In genomic region chr14:93160353-93160801, GRCh38 we compare ENCODE assay signal across 10 cellular contexts. TPM values are rescaled to one million over a fixed set of nuclear protein-coding genes. Genes with fewer than 3 reads are reported as not detected.
DNase-seq lines count a peak whose midpoint lies in the region; ATAC-seq and TF ChIP-seq lines count a peak whose summit lies in the region.
"Had no signal": no experiment of that assay in that cellular context is flagged by ENCODE, and none has a peak within 500 bp of the region (broad histone marks: within the 10 kb centered on the region; RNA-seq: fewer than 3 reads in every experiment).

No MANE protein-coding gene starts in this region.

- no peaks in the 10 kb centered on the region for H3K9me3 ChIP-seq in WERI-Rb-1 (ENCODE audit: severe bottlenecking)
- no peaks in the 10 kb centered on the region for H3K9me3 ChIP-seq in liver (ENCODE audit: control insufficient read depth in 4 of 4, low read length in 3 of 4)
- H3K9me3 ChIP-seq: BLaER1 had no signal

- no peak overlapping the region for H3K27ac ChIP-seq in HL-60 (replicated peaks)
- no peak overlapping the region for H3K27ac ChIP-seq in WERI-Rb-1
- no peak overlapping the region for H3K27ac ChIP-seq in liver (ENCODE audit: low read depth in 1 of 2, low read length in 2 of 2)
- H3K27ac ChIP-seq: BLaER1, epithelial cell of prostate had no signal

- H3K36me3 ChIP-seq in WERI-Rb-1 (no peaks in the 10 kb centered on the region), liver (ENCODE audit: control insufficient read depth in 4 of 4, insufficient read depth in 3 of 4, low read depth in 1 of 4, low read length in 3 of 4) (no peaks in the 10 kb centered on the region)
- H3K36me3 ChIP-seq: BLaER1 had no signal

- H3K4me1 ChIP-seq in liver (ENCODE audit: control insufficient read depth in 4 of 4, insufficient read depth in 4 of 4, low read length in 3 of 4): peaks cover 0 to 3% (median 0%) of the 10 kb centered on the region in 4 donors

- no peak overlapping the region for H3K9ac ChIP-seq in liver (ENCODE audit: low read depth in 1 of 2, low read length in 2 of 2)
- H3K9ac ChIP-seq: BLaER1 had no signal

- ATAC-seq in HG02588 (IDR thresholded peaks at IDR 0.05; ENCODE audit: unreplicated experiment): no peak

- 32% methylated on average over 4 of the region's 4 CpGs for WGBS in liver

- peak; percentile 18 for TF ChIP-seq CTCF in HL-60 (IDR thresholded peaks at IDR 0.05; ENCODE audit: insufficient read depth, low read length)
- peak; percentile 47 for TF ChIP-seq CTCF in WERI-Rb-1 (IDR thresholded peaks at IDR 0.05; ENCODE audit: low read depth, low read length)
- TF ChIP-seq CTCF in liver (IDR thresholded peaks at IDR 0.05; ENCODE audit: low read depth, low read length, missing input control): peak; percentile 51

- TF ChIP-seq RAD21 in liver (IDR thresholded peaks at IDR 0.05): peak; percentile 66 to 74

- H3K4me3 ChIP-seq in HL-60 (replicated peaks; ENCODE audit: insufficient read depth, low read length) (no peak overlapping the region), WERI-Rb-1 (ENCODE audit: low read depth, low read length) (no peak overlapping the region), liver (ENCODE audit: low read depth in 1 of 3, low read length in 3 of 3) (no peak overlapping the region)
- H3K4me3 ChIP-seq: BLaER1 had no signal

- DNase-seq in NCI-H2081 (lab: John Stamatoyannopoulos, UW): peak; percentile 36 to 37
- no peak for DNase-seq in NCI-H2081 treated with DMSO at 0.1 percent for 48 hours (lab: John Stamatoyannopoulos, UW)
- no peak for DNase-seq in HL-60 (ENCODE audit: low read depth in 1 of 2, low spot score in 1 of 2)
- DNase-seq in WERI-Rb-1: peak; percentile 55
- DNase-seq in C1 segment of cervical spinal cord (lab: John Stamatoyannopoulos, UW): no peak
- no peak for DNase-seq in NCI-H1048 (lab: John Stamatoyannopoulos, UW)

- H3K27me3 ChIP-seq in HL-60 (ENCODE audit: insufficient read depth, poor library complexity, severe bottlenecking): no peaks in the 10 kb centered on the region
- H3K27me3 ChIP-seq in WERI-Rb-1 (ENCODE audit: insufficient read depth, low read depth, severe bottlenecking): no peaks in the 10 kb centered on the region
- no peaks in the 10 kb centered on the region for H3K27me3 ChIP-seq in liver (ENCODE audit: control insufficient read depth in 4 of 4, insufficient read depth in 4 of 4, low read length in 3 of 4)
- H3K27me3 ChIP-seq: BLaER1 had no signal

TF ChIP-seq in liver, 16 proteins besides CTCF, POLR2A, EP300 and RAD21:
- TF ChIP-seq FOXA1 (IDR thresholded peaks at IDR 0.05): no peak
- TF ChIP-seq ATF3 (IDR thresholded peaks at IDR 0.05): no peak
- no peak for TF ChIP-seq MAX (IDR thresholded peaks at IDR 0.05)
- TF ChIP-seq YY1 (IDR thresholded peaks at IDR 0.05): no peak
- TF ChIP-seq HNF4G (IDR thresholded peaks at IDR 0.05): no peak
- no peak for TF ChIP-seq REST (IDR thresholded peaks at IDR 0.05)
- no peak for TF ChIP-seq FOXA2 (IDR thresholded peaks at IDR 0.05)
- no peak for TF ChIP-seq JUND (IDR thresholded peaks at IDR 0.05)
- TF ChIP-seq NR2F2 (IDR thresholded peaks at IDR 0.05): no peak
- no peak for TF ChIP-seq TAF1 (conservative IDR thresholded peaks at IDR 0.05)
- TF ChIP-seq HNF4A (conservative IDR thresholded peaks at IDR 0.05): no peak
- no peak for TF ChIP-seq EGR1 (IDR thresholded peaks at IDR 0.05; ENCODE audit: low read depth in 2 of 2)
- TF ChIP-seq SP1 (IDR thresholded peaks at IDR 0.05): no peak
- no peak for TF ChIP-seq ZBTB33 (IDR thresholded peaks at IDR 0.05)
- no peak for TF ChIP-seq RXRA (IDR thresholded peaks at IDR 0.05)
- no peak for TF ChIP-seq GABPA (IDR thresholded peaks at IDR 0.05 in 1 of 2, conservative IDR thresholded peaks at IDR 0.05 in 1 of 2)

RNA-seq across cellular contexts. Expression of gene MOAP1, which starts 24.3 kb away (rescaled TPM):
- 10 to 100 TPM; 11.9 to 13.2 TPM for total RNA-seq in liver
- 10 to 100 TPM in 1 of 2 donors, 1 to 10 TPM in 1; 7.8 to 11.5 TPM for polyA plus RNA-seq in liver

RNA-seq across cellular contexts. Expression of gene LYSET, which starts 24.7 kb away (rescaled TPM):
- 1 to 10 TPM; 5.6 to 5.9 TPM for total RNA-seq in liver
- polyA plus RNA-seq in liver: 10 to 100 TPM in 1 of 2 donors, 1 to 10 TPM in 1; 7.2 to 13.4 TPM

RNA-seq across cellular contexts. Expression of gene ITPK1, which starts 44.7 kb away (rescaled TPM):
- 10 to 100 TPM in 1 of 2 donors, 1 to 10 TPM in 1; 9.0 to 41.2 TPM for total RNA-seq in liver
- 10 to 100 TPM in 1 of 2 donors, 1 to 10 TPM in 1; 9.4 to 31.3 TPM for polyA plus RNA-seq in liver

RNA-seq across cellular contexts. Expression of gene GON7, which starts 46.5 kb away (rescaled TPM):
- total RNA-seq in liver: 10 to 100 TPM in 1 of 2 donors, 1 to 10 TPM in 1; 9.2 to 11.2 TPM
- polyA plus RNA-seq in liver: 1 to 10 TPM; 9.0 to 9.8 TPM

RNA-seq across cellular contexts. Expression of gene UBR7, which starts 46.7 kb away (rescaled TPM):
- 10 to 100 TPM; 12.9 to 44.5 TPM for total RNA-seq in liver
- polyA plus RNA-seq in liver: 1 to 10 TPM; 7.0 to 7.6 TPM

Comparison
In these comparisons a context has a peak if more than half of its experiments do, and no peak if none do; other contexts are left out.
1. DNase-seq: peak in NCI-H2081 (2 of 2) and WERI-Rb-1 (single experiment); none in NCI-H2081 treated with DMSO at 0.1 percent for 48 hours (single experiment), HL-60 (0 of 2), C1 segment of cervical spinal cord (0 of 14) and NCI-H1048 (single experiment).
2. Peak in every context shown above with its lines, with median percentiles within 50 percentile points of each other: CTCF ChIP-seq.